Comparison of ENCODE assay signal across 22 cellular contexts in the genomic region with DNA sequence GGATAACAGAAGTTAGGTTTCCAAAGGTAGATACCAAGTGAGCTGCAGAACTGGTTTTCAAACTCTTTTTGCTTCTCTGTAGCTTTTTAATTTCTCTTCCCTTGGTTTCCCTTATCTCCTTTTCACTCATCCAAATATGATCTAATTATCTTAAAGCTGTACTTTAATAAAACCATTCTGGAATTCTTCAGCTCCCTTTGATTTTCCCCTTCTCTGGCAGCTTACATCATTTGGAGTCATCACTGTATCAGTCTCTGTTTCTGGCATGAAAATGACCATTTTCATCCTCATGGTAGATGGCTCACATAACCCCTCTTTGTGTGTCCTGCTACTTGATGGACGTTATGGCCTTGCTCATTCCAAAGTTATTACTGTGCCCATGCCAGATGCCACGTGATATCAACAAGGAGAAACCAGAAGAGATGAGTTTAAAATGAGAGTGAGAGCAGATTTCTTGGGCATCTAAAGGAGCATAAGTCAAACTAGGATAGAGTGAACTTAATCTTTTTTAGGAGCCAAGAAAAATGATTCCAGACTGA.
"Had no signal": no experiment of that assay in that cellular context is flagged by ENCODE, and none has a peak within 500 bp of the region (broad histone marks: within the 10 kb centered on the region; RNA-seq: fewer than 3 reads in every experiment).

No MANE protein-coding gene starts in this region.

- H3K4me3 ChIP-seq: gastroesophageal sphincter, heart left ventricle, psoas muscle, skin epidermis, suprapubic skin, transverse colon had no signal

- H3K4me1 ChIP-seq: gastroesophageal sphincter, psoas muscle, suprapubic skin, transverse colon had no signal

- H3K9me3 ChIP-seq: gastroesophageal sphincter, heart left ventricle, psoas muscle, suprapubic skin, transverse colon had no signal

- H3K27ac ChIP-seq: gastroesophageal sphincter, heart left ventricle, psoas muscle, skin epidermis, suprapubic skin, transverse colon had no signal

- ATAC-seq: activated CD4-positive, CD25-positive, alpha-beta regulatory T cell treated with anti-CD3 and anti-CD28 coated beads, Interleukin-2, amount 50 U/mL, for 24 hours; activated T-cell treated with anti-CD3 and anti-CD28 coated beads, Interleukin-2, amount 50 U/mL, for 4 hours; gastroesophageal sphincter; heart left ventricle; left ventricle myocardium superior; psoas muscle; right cardiac atrium; stimulated activated naive CD8-positive, alpha-beta T cell treated with anti-CD3 and anti-CD28 coated beads, Interleukin-15, amount 100 ng/mL, for 72 hours had no signal

- H3K27me3 ChIP-seq: gastroesophageal sphincter, heart left ventricle, suprapubic skin, transverse colon had no signal

- H3K36me3 ChIP-seq: gastroesophageal sphincter, heart left ventricle, suprapubic skin, transverse colon had no signal

- DNase-seq: activated CD4-positive, alpha-beta T cell treated with anti-CD3 and anti-CD28 coated beads, Interleukin-2, amount 10 ng/mL, durations not matched to agents 7 days and 5 days; activated CD8-positive, alpha-beta memory T cell treated with anti-CD3 and anti-CD28 coated beads, Interleukin-2, amount 50 U/mL, for 4 hours; activated effector memory CD4-positive, alpha-beta T cell treated with Interleukin-2 at 50 U/mL for 16 hours; activated naive CD4-positive, alpha-beta T cell treated with anti-CD3 and anti-CD28 coated beads, Interleukin-2, amount 10 ng/mL, durations not matched to agents 7 days and 5 days; activated T-cell treated with anti-CD3 and anti-CD28 coated beads, Interleukin-2, amount 50 U/mL, for 4 hours; aorta; cerebellar nuclear complex; cortex of kidney; erythroblast; heart left ventricle; kidney glomerular epithelial cell; left ventricle myocardium superior; nephron progenitor cell; psoas muscle; right cardiac atrium; stimulated activated CD4-positive, alpha-beta T cell treated with anti-CD3 and anti-CD28 coated beads, Interleukin-4, amount 100 ng/mL, for 1 hour; stimulated activated naive CD8-positive, alpha-beta T cell treated with anti-CD3 and anti-CD28 coated beads, Interleukin-15, amount 100 ng/mL, for 72 hours; transverse colon had no signal
